In genomic region chr19:3136684-3137055, GRCh38 we compare ENCODE assay signal across 1 cellular context.
TF ChIP-seq lines count a peak whose summit lies in the region.

No MANE protein-coding gene starts in this region.

TF ChIP-seq in SK-N-SH, 30 proteins besides CTCF, POLR2A, EP300 and RAD21 (continued from another document):
- TF ChIP-seq ZBTB33 (IDR thresholded peaks at IDR 0.05; ENCODE audit: borderline replicate concordance, low read depth) (no peak), FOXJ3 (CRISPR knock-in tag; IDR thresholded peaks at IDR 0.05) (no peak), GATA2 (CRISPR knock-in tag; IDR thresholded peaks at IDR 0.05) (no peak), MEF2A (IDR thresholded peaks at IDR 0.05; ENCODE audit: borderline replicate concordance, low read depth) (no peak), GABPA (IDR thresholded peaks at IDR 0.05; ENCODE audit: low read depth) (no peak), YY1 (IDR thresholded peaks at IDR 0.05; ENCODE audit: low read depth) (no peak), TAF1 (IDR thresholded peaks at IDR 0.05; ENCODE audit: borderline replicate concordance, low read depth, low read length) (no peak), CHD2 (IDR thresholded peaks at IDR 0.05; ENCODE audit: low read length, partially characterized antibody) (no peak), POLR2AphosphoS5 (IDR thresholded peaks at IDR 0.05; ENCODE audit: low read depth, low read length) (no peak), SMC3 (IDR thresholded peaks at IDR 0.05; ENCODE audit: low read depth, low read length) (no peak), FOSL2 (IDR thresholded peaks at IDR 0.05; ENCODE audit: borderline replicate concordance, low read depth) (no peak), ELF1 (IDR thresholded peaks at IDR 0.05) (no peak), FOXM1 (IDR thresholded peaks at IDR 0.05; ENCODE audit: low read depth) (no peak)
- TF ChIP-seq, protein P1, sequence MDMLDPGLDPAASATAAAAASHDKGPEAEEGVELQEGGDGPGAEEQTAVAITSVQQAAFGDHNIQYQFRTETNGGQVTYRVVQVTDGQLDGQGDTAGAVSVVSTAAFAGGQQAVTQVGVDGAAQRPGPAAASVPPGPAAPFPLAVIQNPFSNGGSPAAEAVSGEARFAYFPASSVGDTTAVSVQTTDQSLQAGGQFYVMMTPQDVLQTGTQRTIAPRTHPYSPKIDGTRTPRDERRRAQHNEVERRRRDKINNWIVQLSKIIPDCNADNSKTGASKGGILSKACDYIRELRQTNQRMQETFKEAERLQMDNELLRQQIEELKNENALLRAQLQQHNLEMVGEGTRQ (IDR thresholded peaks at IDR 0.05; ENCODE audit: borderline replicate concordance, low read depth, low read length) = no peak
TF ChIP-seq in SK-N-SH: peak in this region for 0.
